ENCODE assay signal across 8 cellular contexts in the genomic region with DNA sequence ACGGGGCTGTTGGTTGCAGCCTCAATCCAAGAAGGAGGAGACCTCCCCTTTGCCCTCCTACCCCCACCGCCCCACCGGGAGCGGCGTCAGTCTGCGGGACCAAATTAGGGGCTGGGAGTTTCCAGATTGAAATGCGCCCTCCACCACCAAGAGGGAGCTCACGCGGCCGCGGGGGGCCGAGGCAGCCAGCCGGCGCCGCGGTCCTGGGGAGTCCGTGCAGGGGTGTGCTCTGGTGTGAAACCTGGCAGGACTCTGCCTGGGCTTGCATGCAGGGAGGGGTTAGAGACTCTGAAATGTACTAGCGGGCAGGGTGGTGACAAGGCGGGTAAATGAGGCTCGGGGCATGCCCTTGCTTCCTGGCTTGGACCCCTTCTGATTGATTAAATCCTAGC. TPM values are rescaled to one million over a fixed set of nuclear protein-coding genes. Genes with fewer than 3 reads are reported as not detected.
DNase-seq lines count a peak whose midpoint lies in the region; ATAC-seq and TF ChIP-seq lines count a peak whose summit lies in the region.

No MANE protein-coding gene starts in this region.

- H4K20me1 ChIP-seq in mammary epithelial cell (ENCODE audit: insufficient read depth, low read length): no peaks in the 10 kb centered on the region

- H3K4me3 ChIP-seq in HUES6 (ENCODE audit: low read depth, low read length) (peak overlapping the region; percentile 77), mammary epithelial cell (replicated peaks in 1 of 3; ENCODE audit: insufficient read depth in 1 of 3, low read depth in 2 of 3, low read length in 3 of 3) (peak overlapping the region; percentile 72 to 97 (median 92)), subcutaneous abdominal adipose tissue (ENCODE audit: low read depth in 1 of 5, low read length in 5 of 5) (peak overlapping the region in 4 of 5 donors; percentile 61 to 78 (median 66))

- H3K27me3 Mint-ChIP-seq in activated naive CD8-positive, alpha-beta T cell treated with anti-CD3 and anti-CD28 coated beads for 36 hours: peaks cover 52% of the 10 kb centered on the region

- in situ Hi-C loops in mammary epithelial cell (cut with MboI; ENCODE audit: low sequenced_read_pairs in 2 of 2): loop anchor here in 1 of 2 donors (25.0 kb wide), 1 partner anchor 123 kb away; no protein-coding TSS in a partner anchor

- H3K27ac ChIP-seq in HUES6 (ENCODE audit: low read depth, low read length) (peak overlapping the region; percentile 2; the same call in 1 of the 2 replicates), mammary epithelial cell (ENCODE audit: insufficient read depth, low read depth, low read length) (peak overlapping the region; percentile 42), subcutaneous abdominal adipose tissue (ENCODE audit: low read depth, low read length) (no peak overlapping the region)

- peak overlapping the region; percentile 88 for H2AFZ ChIP-seq in mammary epithelial cell (ENCODE audit: low read depth, low read length)

- H3K9ac ChIP-seq in HUES6 (ENCODE audit: low read length): peak overlapping the region; percentile 64
- peak overlapping the region; percentile 23 for H3K9ac ChIP-seq in mammary epithelial cell (ENCODE audit: insufficient read depth, low read length)
- no peak overlapping the region for H3K9ac ChIP-seq in subcutaneous abdominal adipose tissue (ENCODE audit: low read length in 5 of 5)

- no peak for ATAC-seq in HG02852 (IDR thresholded peaks at IDR 0.05; ENCODE audit: unreplicated experiment)

- H3K4me3 Mint-ChIP-seq in activated naive CD8-positive, alpha-beta T cell treated with anti-CD3 and anti-CD28 coated beads for 36 hours: no peak overlapping the region

- no peak overlapping the region for H3K27ac Mint-ChIP-seq in activated naive CD8-positive, alpha-beta T cell treated with anti-CD3 and anti-CD28 coated beads for 36 hours

- peaks cover 4% of the 10 kb centered on the region for H3K4me1 Mint-ChIP-seq in activated naive CD8-positive, alpha-beta T cell treated with anti-CD3 and anti-CD28 coated beads for 36 hours

- peaks cover 1% of the 10 kb centered on the region for H3K9me3 Mint-ChIP-seq in activated naive CD8-positive, alpha-beta T cell treated with anti-CD3 and anti-CD28 coated beads for 36 hours

- peak; percentile 63 for DNase-seq in mammary epithelial cell
- peak; percentile 84 for DNase-seq in islet precursor cell
- DNase-seq in inferior parietal cortex (ENCODE audit: extremely low spot score): no peak
- no peak for DNase-seq in kidney glomerular epithelial cell (lab: John Stamatoyannopoulos, UW)
- DNase-seq in activated naive CD8-positive, alpha-beta T cell treated with anti-CD3 and anti-CD28 coated beads for 36 hours: no peak

- CTCF ChIA-PET in mammary epithelial cell (lab: Charles Lee; ENCODE audit: low non-redundant PET): no interaction called here

- H3K9me3 ChIP-seq in HUES6 (ENCODE audit: control insufficient read depth, insufficient read depth, low read depth, low read length) (peaks cover 5% of the 10 kb centered on the region; the same call in 1 of the 2 replicates), mammary epithelial cell (replicated peaks; ENCODE audit: insufficient read depth, low read length) (no peaks in the 10 kb centered on the region), subcutaneous abdominal adipose tissue (ENCODE audit: control insufficient read depth in 5 of 5, low read length in 5 of 5) (peaks cover 0 to 8% (median 3%) of the 10 kb centered on the region in 5 donors)

- dilution Hi-C loops in mammary epithelial cell (cut with HindIII; ENCODE audit: low sequenced_read_pairs): no loop called here

- H3K79me2 ChIP-seq in mammary epithelial cell (ENCODE audit: insufficient read depth, low read length): peaks cover 28% of the 10 kb centered on the region

- H3K27me3 ChIP-seq in HUES6 (ENCODE audit: control insufficient read depth, insufficient read depth, low read length) (peaks cover 38% of the 10 kb centered on the region), mammary epithelial cell (ENCODE audit: insufficient read depth, low read length) (no peaks in the 10 kb centered on the region), subcutaneous abdominal adipose tissue (ENCODE audit: control insufficient read depth in 5 of 5, insufficient read depth in 4 of 5, low read length in 5 of 5) (peaks cover 0 to 25% (median 19%) of the 10 kb centered on the region in 5 donors)

- peak in 1 of 2 donors; percentile 2 for TF ChIP-seq CTCF in mammary epithelial cell (conservative IDR thresholded peaks at IDR 0.05 in 1 of 2, IDR thresholded peaks at IDR 0.05 in 1 of 2; ENCODE audit: extremely low read depth in 1 of 2, insufficient read depth in 1 of 2, low read depth in 1 of 2, low read length in 2 of 2)

- no peaks in the 10 kb centered on the region; the same call in 1 of the 2 replicates for H3K4me1 ChIP-seq in HUES6 (ENCODE audit: control insufficient read depth, insufficient read depth, low read length)
- peaks cover 18% of the 10 kb centered on the region for H3K4me1 ChIP-seq in mammary epithelial cell (ENCODE audit: insufficient read depth, low read length)
- H3K4me1 ChIP-seq in subcutaneous abdominal adipose tissue (ENCODE audit: control insufficient read depth in 5 of 5, insufficient read depth in 5 of 5, low read length in 5 of 5): peaks cover 0 to 27% (median 25%) of the 10 kb centered on the region in 5 donors

- WGBS in mammary epithelial cell (ENCODE audit: low coverage, missing lambda C conversion rate): 0% methylated on average over 11 of the region's 20 CpGs

- BruUV-seq in mammary epithelial cell (replicated peaks; lab: Mats Ljungman, UMichigan): no TSS peak

- intact Hi-C loops in mammary epithelial cell (cut with micrococcal nuclease): loop anchor here (2.0 kb wide), 2 partner anchors 40 to 304 kb away; no protein-coding TSS in a partner anchor

- peak overlapping the region; percentile 96 for H3K4me2 ChIP-seq in mammary epithelial cell (ENCODE audit: insufficient read depth, low read depth, low read length)

- H3K36me3 Mint-ChIP-seq in activated naive CD8-positive, alpha-beta T cell treated with anti-CD3 and anti-CD28 coated beads for 36 hours: no peaks in the 10 kb centered on the region

- no peaks in the 10 kb centered on the region; the same call in 1 of the 2 replicates for H3K36me3 ChIP-seq in HUES6 (ENCODE audit: control insufficient read depth, insufficient read depth, low read length)
- no peaks in the 10 kb centered on the region for H3K36me3 ChIP-seq in mammary epithelial cell (ENCODE audit: insufficient read depth, low read length)
- no peaks in the 10 kb centered on the region for H3K36me3 ChIP-seq in subcutaneous abdominal adipose tissue (ENCODE audit: control insufficient read depth in 5 of 5, insufficient read depth in 5 of 5, low read length in 5 of 5)

RNA-seq across cellular contexts. Expression of gene FBN2, which starts 1.0 kb away (rescaled TPM):
- 10 to 100 TPM; 45.2 to 68.1 TPM for total RNA-seq in mammary epithelial cell
- 29.2 TPM for polyA plus RNA-seq in mammary epithelial cell
- 140 TPM for polyA minus RNA-seq in mammary epithelial cell
- not detected for total RNA-seq in activated naive CD8-positive, alpha-beta T cell treated with anti-CD3 and anti-CD28 coated beads for 36 hours

Comparison
In these comparisons a context has a peak if more than half of its experiments do, and no peak if none do; other contexts are left out.
1. H3K9ac ChIP-seq: peak in HUES6 (single experiment) and mammary epithelial cell (single experiment); none in subcutaneous abdominal adipose tissue (0 of 5).
2. DNase-seq: peak in mammary epithelial cell (single experiment) and islet precursor cell (single experiment); none in inferior parietal cortex (single experiment), kidney glomerular epithelial cell (single experiment) and activated naive CD8-positive, alpha-beta T cell treated with anti-CD3 and anti-CD28 coated beads for 36 hours (single experiment).
3. RNA of gene FBN2, which starts 1.0 kb away (total RNA-seq): 45.2 to 68.1 TPM in mammary epithelial cell; not detected in activated naive CD8-positive, alpha-beta T cell treated with anti-CD3 and anti-CD28 coated beads for 36 hours; every median in the first group is over 10 times any median in the second.
4. Peak in every context shown above with its lines, with median percentiles within 50 percentile points of each other: H3K4me3 ChIP-seq.